ENCODE assay signal across 1 cellular context in the genomic region with DNA sequence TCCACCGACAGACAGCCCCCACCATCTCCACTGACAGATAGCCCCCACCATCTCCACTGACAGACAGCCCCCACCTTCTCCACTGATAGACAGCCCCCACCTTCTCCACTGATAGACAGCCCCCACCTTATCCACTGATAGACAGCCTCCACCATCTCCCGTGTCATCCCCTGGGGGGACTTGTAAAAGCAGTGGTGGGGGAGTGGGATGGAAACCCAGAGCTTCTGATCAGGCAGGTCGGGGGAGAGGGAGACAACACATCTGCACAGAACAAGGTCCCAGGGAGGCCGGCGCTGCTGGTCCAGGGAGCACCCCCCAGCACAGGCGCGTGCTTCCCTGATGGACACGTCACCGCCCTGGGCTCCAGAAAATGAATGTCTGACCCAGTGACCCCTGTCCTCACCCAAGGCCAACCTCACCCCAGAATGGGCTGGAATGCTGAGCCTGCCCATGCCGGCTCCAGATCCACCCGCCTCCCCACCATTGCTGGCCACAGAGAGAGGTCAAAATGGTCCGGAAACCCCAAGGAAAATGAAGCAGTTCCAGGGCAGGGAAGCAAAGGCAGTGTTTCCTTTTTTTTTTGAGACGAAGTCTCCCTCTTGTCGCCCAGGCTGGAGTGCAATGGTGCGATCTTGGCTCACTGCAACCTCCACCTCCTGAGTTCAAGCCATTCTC.
TF ChIP-seq lines count a peak whose summit lies in the region.
"Not testable (repeated sequence)": the region's sequence is repeated elsewhere in the genome, so short reads cannot be mapped to it uniquely, and the experiment has no call there.

No MANE protein-coding gene starts in this region.

TF ChIP-seq in HepG2, 621 proteins besides CTCF, POLR2A, EP300 and RAD21 (continued from another document and continues in another):
- TF ChIP-seq, protein P1, sequence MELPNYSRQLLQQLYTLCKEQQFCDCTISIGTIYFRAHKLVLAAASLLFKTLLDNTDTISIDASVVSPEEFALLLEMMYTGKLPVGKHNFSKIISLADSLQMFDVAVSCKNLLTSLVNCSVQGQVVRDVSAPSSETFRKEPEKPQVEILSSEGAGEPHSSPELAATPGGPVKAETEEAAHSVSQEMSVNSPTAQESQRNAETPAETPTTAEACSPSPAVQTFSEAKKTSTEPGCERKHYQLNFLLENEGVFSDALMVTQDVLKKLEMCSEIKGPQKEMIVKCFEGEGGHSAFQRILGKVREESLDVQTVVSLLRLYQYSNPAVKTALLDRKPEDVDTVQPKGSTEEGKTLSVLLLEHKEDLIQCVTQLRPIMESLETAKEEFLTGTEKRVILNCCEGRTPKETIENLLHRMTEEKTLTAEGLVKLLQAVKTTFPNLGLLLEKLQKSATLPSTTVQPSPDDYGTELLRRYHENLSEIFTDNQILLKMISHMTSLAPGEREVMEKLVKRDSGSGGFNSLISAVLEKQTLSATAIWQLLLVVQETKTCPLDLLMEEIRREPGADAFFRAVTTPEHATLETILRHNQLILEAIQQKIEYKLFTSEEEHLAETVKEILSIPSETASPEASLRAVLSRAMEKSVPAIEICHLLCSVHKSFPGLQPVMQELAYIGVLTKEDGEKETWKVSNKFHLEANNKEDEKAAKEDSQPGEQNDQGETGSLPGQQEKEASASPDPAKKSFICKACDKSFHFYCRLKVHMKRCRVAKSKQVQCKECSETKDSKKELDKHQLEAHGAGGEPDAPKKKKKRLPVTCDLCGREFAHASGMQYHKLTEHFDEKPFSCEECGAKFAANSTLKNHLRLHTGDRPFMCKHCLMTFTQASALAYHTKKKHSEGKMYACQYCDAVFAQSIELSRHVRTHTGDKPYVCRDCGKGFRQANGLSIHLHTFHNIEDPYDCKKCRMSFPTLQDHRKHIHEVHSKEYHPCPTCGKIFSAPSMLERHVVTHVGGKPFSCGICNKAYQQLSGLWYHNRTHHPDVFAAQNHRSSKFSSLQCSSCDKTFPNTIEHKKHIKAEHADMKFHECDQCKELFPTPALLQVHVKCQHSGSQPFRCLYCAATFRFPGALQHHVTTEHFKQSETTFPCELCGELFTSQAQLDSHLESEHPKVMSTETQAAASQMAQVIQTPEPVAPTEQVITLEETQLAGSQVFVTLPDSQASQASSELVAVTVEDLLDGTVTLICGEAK (IDR thresholded peaks at IDR 0.05): not testable (repeated sequence)
- TF ChIP-seq, protein P1 (CRISPR knock-in tag; IDR thresholded peaks at IDR 0.05): 0 out of 2 replicates have a peak, but pooled peaks have one; percentile 40
- TF ChIP-seq, protein P2, sequence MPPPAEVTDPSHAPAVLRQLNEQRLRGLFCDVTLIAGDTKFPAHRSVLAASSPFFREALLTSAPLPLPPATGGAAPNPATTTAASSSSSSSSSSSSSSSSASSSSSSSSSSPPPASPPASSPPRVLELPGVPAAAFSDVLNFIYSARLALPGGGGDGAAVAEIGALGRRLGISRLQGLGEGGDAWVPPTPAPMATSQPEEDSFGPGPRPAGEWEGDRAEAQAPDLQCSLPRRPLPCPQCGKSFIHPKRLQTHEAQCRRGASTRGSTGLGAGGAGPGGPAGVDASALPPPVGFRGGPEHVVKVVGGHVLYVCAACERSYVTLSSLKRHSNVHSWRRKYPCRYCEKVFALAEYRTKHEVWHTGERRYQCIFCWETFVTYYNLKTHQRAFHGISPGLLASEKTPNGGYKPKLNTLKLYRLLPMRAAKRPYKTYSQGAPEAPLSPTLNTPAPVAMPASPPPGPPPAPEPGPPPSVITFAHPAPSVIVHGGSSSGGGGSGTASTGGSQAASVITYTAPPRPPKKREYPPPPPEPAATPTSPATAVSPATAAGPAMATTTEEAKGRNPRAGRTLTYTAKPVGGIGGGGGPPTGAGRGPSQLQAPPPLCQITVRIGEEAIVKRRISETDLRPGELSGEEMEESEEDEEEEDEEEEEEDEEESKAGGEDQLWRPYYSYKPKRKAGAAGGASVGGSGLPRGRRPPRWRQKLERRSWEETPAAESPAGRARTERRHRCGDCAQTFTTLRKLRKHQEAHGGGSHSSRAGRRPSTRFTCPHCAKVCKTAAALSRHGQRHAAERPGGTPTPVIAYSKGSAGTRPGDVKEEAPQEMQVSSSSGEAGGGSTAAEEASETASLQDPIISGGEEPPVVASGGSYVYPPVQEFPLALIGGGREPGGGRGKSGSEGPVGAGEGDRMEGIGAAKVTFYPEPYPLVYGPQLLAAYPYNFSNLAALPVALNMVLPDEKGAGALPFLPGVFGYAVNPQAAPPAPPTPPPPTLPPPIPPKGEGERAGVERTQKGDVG (CRISPR knock-in tag; IDR thresholded peaks at IDR 0.05; ENCODE audit: borderline replicate concordance): peak; percentile 89; the same call in 1 of the 2 replicates
- TF ChIP-seq GFI1 (CRISPR knock-in tag; IDR thresholded peaks at IDR 0.05; ENCODE audit: borderline replicate concordance) (peak; percentile 25; the same call in 1 of the 2 replicates), ZNF558 (CRISPR knock-in tag; IDR thresholded peaks at IDR 0.05; ENCODE audit: borderline replicate concordance) (peak; percentile 54; the same call in 1 of the 2 replicates), ZNF251 (CRISPR knock-in tag; IDR thresholded peaks at IDR 0.05) (peak; percentile 78; the same call in 1 of the 2 replicates), EED (CRISPR knock-in tag; IDR thresholded peaks at IDR 0.05) (0 out of 2 replicates have a peak, but pooled peaks have one; percentile 46), ZFX (CRISPR knock-in tag; IDR thresholded peaks at IDR 0.05; ENCODE audit: low read depth) (0 out of 2 replicates have a peak, but pooled peaks have one; percentile 33), MED8 (CRISPR knock-in tag; IDR thresholded peaks at IDR 0.05; ENCODE audit: insufficient replicate concordance) (peak; percentile 43), POGZ (CRISPR knock-in tag; IDR thresholded peaks at IDR 0.05) (peak; percentile 36; the same call in 1 of the 2 replicates), MEIS1 (CRISPR knock-in tag; IDR thresholded peaks at IDR 0.05; ENCODE audit: borderline replicate concordance) (peak; percentile 44; the same call in 1 of the 2 replicates), ZNF678 (CRISPR knock-in tag; IDR thresholded peaks at IDR 0.05) (peak; percentile 79; the same call in 1 of the 2 replicates)
- TF ChIP-seq, protein P3, sequence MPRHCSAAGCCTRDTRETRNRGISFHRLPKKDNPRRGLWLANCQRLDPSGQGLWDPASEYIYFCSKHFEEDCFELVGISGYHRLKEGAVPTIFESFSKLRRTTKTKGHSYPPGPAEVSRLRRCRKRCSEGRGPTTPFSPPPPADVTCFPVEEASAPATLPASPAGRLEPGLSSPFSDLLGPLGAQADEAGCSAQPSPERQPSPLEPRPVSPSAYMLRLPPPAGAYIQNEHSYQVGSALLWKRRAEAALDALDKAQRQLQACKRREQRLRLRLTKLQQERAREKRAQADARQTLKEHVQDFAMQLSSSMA (CRISPR knock-in tag; IDR thresholded peaks at IDR 0.05): 0 out of 2 replicates have a peak, but pooled peaks have one; percentile 37
- TF ChIP-seq, protein P4, sequence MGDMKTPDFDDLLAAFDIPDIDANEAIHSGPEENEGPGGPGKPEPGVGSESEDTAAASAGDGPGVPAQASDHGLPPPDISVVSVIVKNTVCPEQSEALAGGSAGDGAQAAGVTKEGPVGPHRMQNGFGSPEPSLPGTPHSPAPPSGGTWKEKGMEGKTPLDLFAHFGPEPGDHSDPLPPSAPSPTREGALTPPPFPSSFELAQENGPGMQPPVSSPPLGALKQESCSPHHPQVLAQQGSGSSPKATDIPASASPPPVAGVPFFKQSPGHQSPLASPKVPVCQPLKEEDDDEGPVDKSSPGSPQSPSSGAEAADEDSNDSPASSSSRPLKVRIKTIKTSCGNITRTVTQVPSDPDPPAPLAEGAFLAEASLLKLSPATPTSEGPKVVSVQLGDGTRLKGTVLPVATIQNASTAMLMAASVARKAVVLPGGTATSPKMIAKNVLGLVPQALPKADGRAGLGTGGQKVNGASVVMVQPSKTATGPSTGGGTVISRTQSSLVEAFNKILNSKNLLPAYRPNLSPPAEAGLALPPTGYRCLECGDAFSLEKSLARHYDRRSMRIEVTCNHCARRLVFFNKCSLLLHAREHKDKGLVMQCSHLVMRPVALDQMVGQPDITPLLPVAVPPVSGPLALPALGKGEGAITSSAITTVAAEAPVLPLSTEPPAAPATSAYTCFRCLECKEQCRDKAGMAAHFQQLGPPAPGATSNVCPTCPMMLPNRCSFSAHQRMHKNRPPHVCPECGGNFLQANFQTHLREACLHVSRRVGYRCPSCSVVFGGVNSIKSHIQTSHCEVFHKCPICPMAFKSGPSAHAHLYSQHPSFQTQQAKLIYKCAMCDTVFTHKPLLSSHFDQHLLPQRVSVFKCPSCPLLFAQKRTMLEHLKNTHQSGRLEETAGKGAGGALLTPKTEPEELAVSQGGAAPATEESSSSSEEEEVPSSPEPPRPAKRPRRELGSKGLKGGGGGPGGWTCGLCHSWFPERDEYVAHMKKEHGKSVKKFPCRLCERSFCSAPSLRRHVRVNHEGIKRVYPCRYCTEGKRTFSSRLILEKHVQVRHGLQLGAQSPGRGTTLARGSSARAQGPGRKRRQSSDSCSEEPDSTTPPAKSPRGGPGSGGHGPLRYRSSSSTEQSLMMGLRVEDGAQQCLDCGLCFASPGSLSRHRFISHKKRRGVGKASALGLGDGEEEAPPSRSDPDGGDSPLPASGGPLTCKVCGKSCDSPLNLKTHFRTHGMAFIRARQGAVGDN (CRISPR knock-in tag; IDR thresholded peaks at IDR 0.05): peak; percentile 57
- TF ChIP-seq, protein P5, sequence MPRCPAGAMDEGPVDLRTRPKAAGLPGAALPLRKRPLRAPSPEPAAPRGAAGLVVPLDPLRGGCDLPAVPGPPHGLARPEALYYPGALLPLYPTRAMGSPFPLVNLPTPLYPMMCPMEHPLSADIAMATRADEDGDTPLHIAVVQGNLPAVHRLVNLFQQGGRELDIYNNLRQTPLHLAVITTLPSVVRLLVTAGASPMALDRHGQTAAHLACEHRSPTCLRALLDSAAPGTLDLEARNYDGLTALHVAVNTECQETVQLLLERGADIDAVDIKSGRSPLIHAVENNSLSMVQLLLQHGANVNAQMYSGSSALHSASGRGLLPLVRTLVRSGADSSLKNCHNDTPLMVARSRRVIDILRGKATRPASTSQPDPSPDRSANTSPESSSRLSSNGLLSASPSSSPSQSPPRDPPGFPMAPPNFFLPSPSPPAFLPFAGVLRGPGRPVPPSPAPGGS (CRISPR knock-in tag; IDR thresholded peaks at IDR 0.05): 0 out of 2 replicates have a peak, but pooled peaks have one; percentile 26
- TF ChIP-seq, protein P6, sequence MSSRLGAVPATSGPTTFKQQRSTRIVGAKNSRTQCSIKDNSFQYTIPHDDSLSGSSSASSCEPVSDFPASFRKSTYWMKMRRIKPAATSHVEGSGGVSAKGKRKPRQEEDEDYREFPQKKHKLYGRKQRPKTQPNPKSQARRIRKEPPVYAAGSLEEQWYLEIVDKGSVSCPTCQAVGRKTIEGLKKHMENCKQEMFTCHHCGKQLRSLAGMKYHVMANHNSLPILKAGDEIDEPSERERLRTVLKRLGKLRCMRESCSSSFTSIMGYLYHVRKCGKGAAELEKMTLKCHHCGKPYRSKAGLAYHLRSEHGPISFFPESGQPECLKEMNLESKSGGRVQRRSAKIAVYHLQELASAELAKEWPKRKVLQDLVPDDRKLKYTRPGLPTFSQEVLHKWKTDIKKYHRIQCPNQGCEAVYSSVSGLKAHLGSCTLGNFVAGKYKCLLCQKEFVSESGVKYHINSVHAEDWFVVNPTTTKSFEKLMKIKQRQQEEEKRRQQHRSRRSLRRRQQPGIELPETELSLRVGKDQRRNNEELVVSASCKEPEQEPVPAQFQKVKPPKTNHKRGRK (CRISPR knock-in tag; IDR thresholded peaks at IDR 0.05): 0 out of 2 replicates have a peak, but pooled peaks have one; percentile 38
- TF ChIP-seq, protein P7, sequence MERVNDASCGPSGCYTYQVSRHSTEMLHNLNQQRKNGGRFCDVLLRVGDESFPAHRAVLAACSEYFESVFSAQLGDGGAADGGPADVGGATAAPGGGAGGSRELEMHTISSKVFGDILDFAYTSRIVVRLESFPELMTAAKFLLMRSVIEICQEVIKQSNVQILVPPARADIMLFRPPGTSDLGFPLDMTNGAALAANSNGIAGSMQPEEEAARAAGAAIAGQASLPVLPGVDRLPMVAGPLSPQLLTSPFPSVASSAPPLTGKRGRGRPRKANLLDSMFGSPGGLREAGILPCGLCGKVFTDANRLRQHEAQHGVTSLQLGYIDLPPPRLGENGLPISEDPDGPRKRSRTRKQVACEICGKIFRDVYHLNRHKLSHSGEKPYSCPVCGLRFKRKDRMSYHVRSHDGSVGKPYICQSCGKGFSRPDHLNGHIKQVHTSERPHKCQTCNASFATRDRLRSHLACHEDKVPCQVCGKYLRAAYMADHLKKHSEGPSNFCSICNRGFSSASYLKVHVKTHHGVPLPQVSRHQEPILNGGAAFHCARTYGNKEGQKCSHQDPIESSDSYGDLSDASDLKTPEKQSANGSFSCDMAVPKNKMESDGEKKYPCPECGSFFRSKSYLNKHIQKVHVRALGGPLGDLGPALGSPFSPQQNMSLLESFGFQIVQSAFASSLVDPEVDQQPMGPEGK (CRISPR knock-in tag; IDR thresholded peaks at IDR 0.05): peak; percentile 35; the same call in 1 of the 2 replicates
